In the genomic region with DNA sequence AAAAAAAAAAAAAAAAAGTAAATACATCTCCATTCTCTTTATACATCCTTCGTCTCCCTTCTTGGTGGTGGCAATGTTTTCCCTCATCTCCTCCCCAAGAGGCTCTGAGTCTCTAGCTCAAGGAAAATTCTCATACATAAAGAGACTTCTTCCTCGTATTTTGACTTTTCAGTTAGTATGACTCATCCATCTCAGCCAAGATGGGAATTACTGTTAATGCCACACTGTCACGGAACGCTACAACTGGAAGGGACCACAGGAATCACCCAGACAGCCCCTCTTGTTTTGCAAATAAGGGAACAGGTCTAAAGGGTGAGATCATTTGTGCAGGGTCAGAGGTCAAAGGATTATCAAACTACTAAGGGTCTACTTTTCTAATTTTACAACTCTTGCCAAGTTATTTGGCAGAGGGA, we compare ENCODE assay signal across 8 cellular contexts. TPM values are rescaled to one million over a fixed set of nuclear protein-coding genes. Genes with fewer than 3 reads are reported as not detected.
A peak's percentile ranks its signal among the peaks of the same experiment; 100 is the strongest.
DNase-seq lines count a peak whose midpoint lies in the region; ATAC-seq and TF ChIP-seq lines count a peak whose summit lies in the region.

No MANE protein-coding gene starts in this region.

- H3K4me3 ChIP-seq in AG09309 (ENCODE audit: control insufficient read depth, low read depth, low read length) (no peak overlapping the region), mesodermal cell (ENCODE audit: extremely low read depth, insufficient read depth, low read length, poor library complexity, severe bottlenecking) (no peak overlapping the region)

- peak overlapping the region; percentile 64 for H3K27ac ChIP-seq in mesodermal cell (ENCODE audit: low read depth, low read length, severe bottlenecking)

- H3K9me3 ChIP-seq in mesodermal cell (ENCODE audit: control insufficient read depth, low read length) = no peaks in the 10 kb centered on the region

- ATAC-seq in left lobe of liver = no peak

- peaks cover 44% of the 10 kb centered on the region for H3K4me1 ChIP-seq in mesodermal cell (ENCODE audit: control insufficient read depth, insufficient read depth, low read length, poor library complexity, severe bottlenecking)

- in situ Hi-C loops in G401 (cut with HindIII; ENCODE audit: low sequenced_read_pairs) = no loop called here

- DNase-seq in AG09309 (ENCODE audit: low read depth) = peak; percentile 66
- peak; percentile 80 for DNase-seq in HT1080 (ENCODE audit: low read depth)
- peak; percentile 89 for DNase-seq in astrocyte of the hippocampus (ENCODE audit: low read depth, low spot score)
- no peak for DNase-seq in G401 (ENCODE audit: low spot score)
- no peak for DNase-seq in stimulated activated CD4-positive, alpha-beta T cell treated with anti-CD3 and anti-CD28 coated beads, Interleukin-4, amount 100 ng/mL, for 4 hours
- DNase-seq in activated CD4-positive, alpha-beta T cell treated with anti-CD3 and anti-CD28 coated beads for 48 hours = no peak
- DNase-seq in left lobe of liver (ENCODE audit: low spot score) = no peak

- 53% methylated on average over 2 to 4 of the region's 4 CpGs for WGBS in mesodermal cell (ENCODE audit: insufficient coverage in 2 of 2), 2 experiments

- TF ChIP-seq CTCF in AG09309 (IDR thresholded peaks at IDR 0.05; ENCODE audit: control insufficient read depth, insufficient read depth, low read depth, low read length, missing control alignments) = no peak

- peaks cover 19% of the 10 kb centered on the region for H3K36me3 ChIP-seq in mesodermal cell (ENCODE audit: control insufficient read depth, insufficient read depth, low read length)

RNA-seq across cellular contexts. Expression of a gene that starts 19.5 kb away (rescaled TPM):
- total RNA-seq in HT1080 (2014; rRNA removed; shearing (Covaris generic)) = 22.4 and 43.0 TPM in 2 replicates
- 79.1 and 91.9 TPM in 2 replicates for polyA plus RNA-seq in HT1080 (2015; cell fraction: cytosol; rRNA removed)
- polyA plus RNA-seq in HT1080 (2015; cell fraction: nucleus; rRNA removed) = 107 and 109 TPM in 2 replicates
- polyA plus RNA-seq in mesodermal cell (2013, experiment 1 of 2) = 61.6 TPM
- polyA plus RNA-seq in mesodermal cell (2013, experiment 2 of 2) = 60.5 TPM
- total RNA-seq in G401 (2014; rRNA removed; shearing (Covaris generic)) = 60.8 and 67.9 TPM in 2 replicates
- 29.2 TPM for total RNA-seq in left lobe of liver

RNA-seq across cellular contexts. Expression of a gene that starts 32.4 kb away (rescaled TPM):
- 38.1 and 44.1 TPM in 2 replicates for total RNA-seq in HT1080 (2014; rRNA removed; shearing (Covaris generic))
- 359 and 453 TPM in 2 replicates for polyA plus RNA-seq in HT1080 (2015; cell fraction: cytosol; rRNA removed)
- polyA plus RNA-seq in HT1080 (2015; cell fraction: nucleus; rRNA removed) = 295 and 305 TPM in 2 replicates
- polyA plus RNA-seq in mesodermal cell (2013, experiment 1 of 2) = 280 TPM
- polyA plus RNA-seq in mesodermal cell (2013, experiment 2 of 2) = 290 TPM
- total RNA-seq in G401 (2014; rRNA removed; shearing (Covaris generic)) = 30.9 and 48.1 TPM in 2 replicates
- 55.1 TPM for total RNA-seq in left lobe of liver

Comparison
In these comparisons a context has a peak if more than half of its experiments do, and no peak if none do; other contexts are left out.
1. DNase-seq: peak in AG09309 (single experiment), HT1080 (single experiment) and astrocyte of the hippocampus (single experiment); none in G401 (single experiment), stimulated activated CD4-positive, alpha-beta T cell treated with anti-CD3 and anti-CD28 coated beads, Interleukin-4, amount 100 ng/mL, for 4 hours (0 of 2), activated CD4-positive, alpha-beta T cell treated with anti-CD3 and anti-CD28 coated beads for 48 hours (single experiment) and left lobe of liver (single experiment).